In the genomic region with DNA sequence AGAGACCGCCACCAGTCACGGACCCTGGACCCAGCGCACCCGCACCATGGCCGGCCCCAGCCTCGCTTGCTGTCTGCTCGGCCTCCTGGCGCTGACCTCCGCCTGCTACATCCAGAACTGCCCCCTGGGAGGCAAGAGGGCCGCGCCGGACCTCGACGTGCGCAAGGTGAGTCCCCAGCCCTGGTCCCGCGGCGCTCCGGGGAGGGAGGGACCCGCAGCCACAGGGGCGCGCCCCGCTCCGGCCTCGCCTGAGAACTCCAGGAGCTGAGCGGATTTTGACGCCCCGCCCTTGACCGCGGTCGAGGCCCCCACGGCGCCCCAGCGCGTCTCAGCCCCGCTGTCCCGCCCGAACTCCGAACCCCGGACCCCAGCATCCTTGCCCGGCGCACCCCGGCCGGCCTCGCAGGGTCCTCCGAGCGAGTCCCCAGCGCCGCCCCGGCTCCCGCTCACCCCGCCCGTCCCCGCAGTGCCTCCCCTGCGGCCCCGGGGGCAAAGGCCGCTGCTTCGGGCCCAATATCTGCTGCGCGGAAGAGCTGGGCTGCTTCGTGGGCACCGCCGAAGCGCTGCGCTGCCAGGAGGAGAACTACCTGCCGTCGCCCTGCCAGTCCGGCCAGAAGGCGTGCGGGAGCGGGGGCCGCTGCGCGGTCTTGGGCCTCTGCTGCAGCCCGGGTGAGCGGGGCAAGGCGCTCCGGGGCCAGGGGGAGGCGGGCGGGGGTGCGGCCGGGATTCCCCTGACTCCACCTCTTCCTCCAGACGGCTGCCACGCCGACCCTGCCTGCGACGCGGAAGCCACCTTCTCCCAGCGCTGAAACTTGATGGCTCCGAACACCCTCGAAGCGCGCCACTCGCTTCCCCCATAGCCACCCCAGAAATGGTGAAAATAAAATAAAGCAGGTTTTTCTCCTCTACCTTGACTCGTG, we compare ENCODE assay signal across 8 cellular contexts. TPM values are rescaled to one million over a fixed set of nuclear protein-coding genes. Genes with fewer than 3 reads are reported as not detected.
A peak's percentile ranks its signal among the peaks of the same experiment; 100 is the strongest.
DNase-seq lines count a peak whose midpoint lies in the region; ATAC-seq and TF ChIP-seq lines count a peak whose summit lies in the region.

A gene (plus strand): TSS at position 11 of the 920 bp plus-strand sequence. CDS start 36 bp downstream, at position 47.

- TF ChIP-seq CTCF in left lung (IDR thresholded peaks at IDR 0.05): no peak

- H3K27ac ChIP-seq in left lung: no peak within 1 kb of the TSS

- peak within 1 kb of the TSS; percentile 35 to 43 for H3K4me3 ChIP-seq in left lung

- H3K9me3 ChIP-seq in T-helper 17 cell (ENCODE audit: control insufficient read depth, low read length, poor library complexity, severe bottlenecking) (no peaks in the 10 kb centered on the region), left lung (no peaks in the 10 kb centered on the region)

- H3K9me3 Mint-ChIP-seq in activated naive CD8-positive, alpha-beta T cell treated with anti-CD3 and anti-CD28 coated beads, Interleukin-2, amount 50 U/mL, for 24 hours: no peaks in the 10 kb centered on the region

- H3K36me3 ChIP-seq in left lung: no peaks in the 10 kb centered on the region

- peak within 1 kb of the TSS; percentile 87 for H3K4me3 Mint-ChIP-seq in T-helper 17 cell
- H3K4me3 Mint-ChIP-seq in activated naive CD8-positive, alpha-beta T cell treated with anti-CD3 and anti-CD28 coated beads, Interleukin-2, amount 50 U/mL, for 24 hours: peak within 1 kb of the TSS; percentile 61

- DNase-seq in T-helper 17 cell (peak; percentile 58 to 69 (median 65)), left lung (peak; percentile 60 to 84), midbrain (lab: John Stamatoyannopoulos, UW) (no peak)
- DNase-seq in activated naive CD8-positive, alpha-beta T cell treated with anti-CD3 and anti-CD28 coated beads, Interleukin-2, amount 50 U/mL, for 24 hours: peak; percentile 67
- DNase-seq in stimulated activated CD4-positive, alpha-beta T cell treated with anti-CD3 and anti-CD28 coated beads, TNF-alpha, amount 100 ng/mL, for 48 hours (ENCODE audit: low read depth in 3 of 3): peak; percentile 37 to 53 (median 49)

- H3K27me3 ChIP-seq in left lung: peaks cover 14 to 50% of the 10 kb centered on the region in 2 donors

- peak within 1 kb of the TSS; percentile 91 for H3K27ac Mint-ChIP-seq in T-helper 17 cell
- H3K27ac Mint-ChIP-seq in activated naive CD8-positive, alpha-beta T cell treated with anti-CD3 and anti-CD28 coated beads, Interleukin-2, amount 50 U/mL, for 24 hours: peak within 1 kb of the TSS; percentile 54

- intact Hi-C loops in left lung (cut with DNase I): no loop called here

- H3K36me3 Mint-ChIP-seq in T-helper 17 cell (ENCODE audit: low read depth): peaks cover 2% of the 10 kb centered on the region
- no peaks in the 10 kb centered on the region for H3K36me3 Mint-ChIP-seq in activated naive CD8-positive, alpha-beta T cell treated with anti-CD3 and anti-CD28 coated beads, Interleukin-2, amount 50 U/mL, for 24 hours (ENCODE audit: low read depth)

- H3K4me1 Mint-ChIP-seq in T-helper 17 cell: peaks cover 23% of the 10 kb centered on the region
- peaks cover 17% of the 10 kb centered on the region for H3K4me1 Mint-ChIP-seq in activated naive CD8-positive, alpha-beta T cell treated with anti-CD3 and anti-CD28 coated beads, Interleukin-2, amount 50 U/mL, for 24 hours

- ATAC-seq in T-helper 17 cell: peak; percentile 88
- peak; percentile 74 for ATAC-seq in activated naive CD8-positive, alpha-beta T cell treated with anti-CD3 and anti-CD28 coated beads, Interleukin-2, amount 50 U/mL, for 24 hours
- peak; percentile 71 for ATAC-seq in left lung
- ATAC-seq in HG02610 (IDR thresholded peaks at IDR 0.05; ENCODE audit: unreplicated experiment): no peak
- no peak for ATAC-seq in HG03439 (IDR thresholded peaks at IDR 0.05; ENCODE audit: unreplicated experiment)
- no peak for ATAC-seq in HG03520 (IDR thresholded peaks at IDR 0.05; ENCODE audit: unreplicated experiment)

- no peaks in the 10 kb centered on the region for H3K27me3 Mint-ChIP-seq in T-helper 17 cell
- H3K27me3 Mint-ChIP-seq in activated naive CD8-positive, alpha-beta T cell treated with anti-CD3 and anti-CD28 coated beads, Interleukin-2, amount 50 U/mL, for 24 hours: peaks cover 6% of the 10 kb centered on the region

- peaks cover 5 to 23% of the 10 kb centered on the region in 2 donors for H3K4me1 ChIP-seq in left lung

RNA-seq across cellular contexts. Expression of the gene that starts here (rescaled TPM):
- total RNA-seq in T-helper 17 cell (under 1 TPM in 1 of 2 donors, not detected in 1; 0.62 TPM), left lung (under 1 TPM in 1 of 2 donors, not detected in 1; 0.55 TPM)

Comparison
In these comparisons a context has a peak if more than half of its experiments do, and no peak if none do; other contexts are left out.
1. Peak in DNase-seq and ATAC-seq in T-helper 17 cell; RNA of the gene not detected or under 1 TPM.
2. Peak in DNase-seq, ATAC-seq and H3K4me3 ChIP-seq in left lung; RNA of the gene not detected or under 1 TPM.